ENCODE assay signal across 10 cellular contexts in genomic region chr12:117408161-117408791, GRCh38. TPM values are rescaled to one million over a fixed set of nuclear protein-coding genes. Genes with fewer than 3 reads are reported as not detected.
A peak's percentile ranks its signal among the peaks of the same experiment; 100 is the strongest.
DNase-seq lines count a peak whose midpoint lies in the region; ATAC-seq, FAIRE-seq and TF ChIP-seq lines count a peak whose summit lies in the region.
"Had no signal": no experiment of that assay in that cellular context is flagged by ENCODE, and none has a peak within 500 bp of the region (broad histone marks: within the 10 kb centered on the region; RNA-seq: fewer than 3 reads in every experiment).

No MANE protein-coding gene starts in this region.

- no peak for FAIRE-seq in H54 (lab: Jason Lieb, UNC)

- no peaks in the 10 kb centered on the region for H3K36me3 Mint-ChIP-seq in stimulated activated memory B cell treated with anti-CD40 and anti-IgM and Interleukin-4, amounts not matched to agents 10 μg/mL and 1 μg/mL and 100 μg/mL, for 72 hours
- H3K36me3 Mint-ChIP-seq in activated T-cell treated with anti-CD3 and anti-CD28 coated beads, Interleukin-2, amount 50 U/mL, for 4 hours (ENCODE audit: insufficient read depth), result no peaks in the 10 kb centered on the region

- H3K4me3 ChIP-seq in Panc1 (ENCODE audit: low read depth in 2 of 2, low read length in 2 of 2), result no peak overlapping the region

- no peaks in the 10 kb centered on the region for H3K36me3 ChIP-seq in Panc1 (ENCODE audit: control insufficient read depth, insufficient read depth, low read length)

- no peaks in the 10 kb centered on the region for H3K4me1 Mint-ChIP-seq in stimulated activated memory B cell treated with anti-CD40 and anti-IgM and Interleukin-4, amounts not matched to agents 10 μg/mL and 1 μg/mL and 100 μg/mL, for 72 hours
- no peaks in the 10 kb centered on the region for H3K4me1 Mint-ChIP-seq in activated T-cell treated with anti-CD3 and anti-CD28 coated beads, Interleukin-2, amount 50 U/mL, for 4 hours (ENCODE audit: low read depth)

- peaks cover 2% of the 10 kb centered on the region for H3K27me3 Mint-ChIP-seq in stimulated activated memory B cell treated with anti-CD40 and anti-IgM and Interleukin-4, amounts not matched to agents 10 μg/mL and 1 μg/mL and 100 μg/mL, for 72 hours
- no peaks in the 10 kb centered on the region for H3K27me3 Mint-ChIP-seq in activated T-cell treated with anti-CD3 and anti-CD28 coated beads, Interleukin-2, amount 50 U/mL, for 4 hours (ENCODE audit: low read depth)

- TF ChIP-seq POLR2A in H54 (IDR thresholded peaks at IDR 0.05; ENCODE audit: low read depth, low read length), result no peak

- H3K4me3 Mint-ChIP-seq in stimulated activated memory B cell treated with anti-CD40 and anti-IgM and Interleukin-4, amounts not matched to agents 10 μg/mL and 1 μg/mL and 100 μg/mL, for 72 hours, result no peak overlapping the region
- H3K4me3 Mint-ChIP-seq in activated T-cell treated with anti-CD3 and anti-CD28 coated beads, Interleukin-2, amount 50 U/mL, for 4 hours, result no peak overlapping the region

- intact Hi-C loops in Panc1 (cut with micrococcal nuclease; ENCODE audit: unreplicated experiment) (no loop called here), left cardiac atrium (cut with DNase I) (no loop called here), sciatic nerve (cut with DNase I) (no loop called here)

- POLR2A ChIA-PET in Panc1 (lab: Charles Lee), result no interaction called here

- in situ Hi-C loops in Panc1 (cut with HindIII; ENCODE audit: low pct_unique_long_range_greater_than_20kb, low sequenced_read_pairs), result no loop called here

- no peaks in the 10 kb centered on the region for H3K27me3 ChIP-seq in Panc1 (ENCODE audit: control insufficient read depth, insufficient read depth, low read length)

- CTCF ChIA-PET in Panc1 (lab: Charles Lee), result no interaction called here

- no TSS peak for BruUV-seq in Panc1 (replicated peaks; lab: Mats Ljungman, UMichigan)

- H3K4me1 ChIP-seq in Panc1 (ENCODE audit: control insufficient read depth, insufficient read depth, low read length), result no peaks in the 10 kb centered on the region

- H3K27ac ChIP-seq in Panc1 (ENCODE audit: low read length), result no peak overlapping the region

- DNase-seq in H54 (ENCODE audit: insufficient read length, low spot score) (peak; percentile 18), Panc1 (ENCODE audit: low read depth, low spot score) (no peak), left cardiac atrium (peak; percentile 58), sciatic nerve (ENCODE audit: low spot score) (no peak)
- DNase-seq in central memory CD4-positive, alpha-beta T cell, result no peak
- no peak for DNase-seq in stimulated activated naive CD4-positive, alpha-beta T cell (lab: John Stamatoyannopoulos, UW)
- DNase-seq in activated T-cell treated with anti-CD3 and anti-CD28 coated beads, Interleukin-2, amount 50 U/mL, for 4 hours, result no peak
- DNase-seq: activated CD4-positive, CD25-positive, alpha-beta regulatory T cell treated with anti-CD3 and anti-CD28 coated beads, Interleukin-2, amount 50 U/mL, for 72 hours; stimulated activated naive CD8-positive, alpha-beta T cell treated with anti-CD3 and anti-CD28 coated beads, Interleukin-15, Interleukin-2, amounts not matched to agents 100 U/mL and 50 U/mL, for 24 hours had no signal

- peak; percentile 51; the same call in 1 of the 2 replicates for ATAC-seq in Panc1
- ATAC-seq in left cardiac atrium, result peak; percentile 80 to 86
- peak; percentile 64 for ATAC-seq in sciatic nerve
- ATAC-seq in stimulated activated memory B cell treated with anti-CD40 and anti-IgM and Interleukin-4, amounts not matched to agents 10 μg/mL and 1 μg/mL and 100 μg/mL, for 72 hours, result no peak
- no peak for ATAC-seq in activated T-cell treated with anti-CD3 and anti-CD28 coated beads, Interleukin-2, amount 50 U/mL, for 4 hours
- ATAC-seq: stimulated activated naive CD8-positive, alpha-beta T cell treated with anti-CD3 and anti-CD28 coated beads, Interleukin-15, Interleukin-2, amounts not matched to agents 100 U/mL and 50 U/mL, for 24 hours had no signal

- H3K9me3 Mint-ChIP-seq in stimulated activated memory B cell treated with anti-CD40 and anti-IgM and Interleukin-4, amounts not matched to agents 10 μg/mL and 1 μg/mL and 100 μg/mL, for 72 hours, result peaks cover 13% of the 10 kb centered on the region
- H3K9me3 Mint-ChIP-seq in activated T-cell treated with anti-CD3 and anti-CD28 coated beads, Interleukin-2, amount 50 U/mL, for 4 hours, result no peaks in the 10 kb centered on the region

- no peak overlapping the region for H3K27ac Mint-ChIP-seq in stimulated activated memory B cell treated with anti-CD40 and anti-IgM and Interleukin-4, amounts not matched to agents 10 μg/mL and 1 μg/mL and 100 μg/mL, for 72 hours

- no peak for TF ChIP-seq CTCF in Panc1 (IDR thresholded peaks at IDR 0.05)

- no peaks in the 10 kb centered on the region for H3K9me3 ChIP-seq in Panc1 (ENCODE audit: control insufficient read depth, insufficient read depth, low read depth, low read length)

RNA-seq across cellular contexts. Expression of gene NOS1, which starts 46.9 kb away (rescaled TPM):
- total RNA-seq in Panc1 (2021; ENCODE audit: unreplicated experiment) (0.03 TPM), left cardiac atrium (under 1 TPM; 0.06 to 0.89 TPM), sciatic nerve (17.6 TPM)
- polyA plus RNA-seq in Panc1 (2012; ENCODE audit: insufficient read length), result not detected
- under 1 TPM in 1 of 3 donors, not detected in 2; 0.03 TPM for total RNA-seq in activated T-cell treated with anti-CD3 and anti-CD28 coated beads, Interleukin-2, amount 50 U/mL, for 4 hours

Comparison
In these comparisons a context has a peak if more than half of its experiments do, and no peak if none do; other contexts are left out.
1. DNase-seq: peak in H54 (single experiment) and left cardiac atrium (single experiment); none in Panc1 (single experiment), sciatic nerve (single experiment), central memory CD4-positive, alpha-beta T cell (single experiment), stimulated activated naive CD4-positive, alpha-beta T cell (0 of 6) and activated T-cell treated with anti-CD3 and anti-CD28 coated beads, Interleukin-2, amount 50 U/mL, for 4 hours (single experiment).
2. ATAC-seq: peak in Panc1 (single experiment), left cardiac atrium (2 of 2) and sciatic nerve (single experiment); none in stimulated activated memory B cell treated with anti-CD40 and anti-IgM and Interleukin-4, amounts not matched to agents 10 μg/mL and 1 μg/mL and 100 μg/mL, for 72 hours (single experiment) and activated T-cell treated with anti-CD3 and anti-CD28 coated beads, Interleukin-2, amount 50 U/mL, for 4 hours (0 of 2).